In the genomic region with DNA sequence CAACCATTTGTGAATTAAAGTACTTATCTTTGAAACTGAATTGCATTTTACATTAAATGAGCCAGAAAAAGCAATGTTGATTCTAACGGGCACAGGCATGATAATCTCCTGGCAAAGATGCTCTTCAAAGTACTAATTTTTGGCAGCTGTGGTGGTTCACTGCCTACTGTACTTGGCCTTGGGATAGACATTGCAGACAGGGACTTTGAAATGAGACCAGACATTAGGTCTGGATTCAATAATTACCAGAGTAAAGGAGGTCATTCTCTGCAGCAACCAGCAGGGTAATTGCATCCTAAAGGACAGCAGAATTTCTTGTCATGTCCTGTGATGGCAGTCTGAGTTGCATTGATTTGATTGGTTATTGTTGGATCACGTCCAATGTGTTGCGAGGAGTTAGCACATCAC, we compare ENCODE assay signal across 1 cellular context.
A peak's percentile ranks its signal among the peaks of the same experiment; 100 is the strongest.
TF ChIP-seq lines count a peak whose summit lies in the region.

No MANE protein-coding gene starts in this region.

TF ChIP-seq in SK-N-SH treated with all-trans-retinoic acid at 6 μM for 48 hours, 23 proteins besides CTCF, POLR2A, EP300 and RAD21 (continued from another document):
- TF ChIP-seq, protein P1, sequence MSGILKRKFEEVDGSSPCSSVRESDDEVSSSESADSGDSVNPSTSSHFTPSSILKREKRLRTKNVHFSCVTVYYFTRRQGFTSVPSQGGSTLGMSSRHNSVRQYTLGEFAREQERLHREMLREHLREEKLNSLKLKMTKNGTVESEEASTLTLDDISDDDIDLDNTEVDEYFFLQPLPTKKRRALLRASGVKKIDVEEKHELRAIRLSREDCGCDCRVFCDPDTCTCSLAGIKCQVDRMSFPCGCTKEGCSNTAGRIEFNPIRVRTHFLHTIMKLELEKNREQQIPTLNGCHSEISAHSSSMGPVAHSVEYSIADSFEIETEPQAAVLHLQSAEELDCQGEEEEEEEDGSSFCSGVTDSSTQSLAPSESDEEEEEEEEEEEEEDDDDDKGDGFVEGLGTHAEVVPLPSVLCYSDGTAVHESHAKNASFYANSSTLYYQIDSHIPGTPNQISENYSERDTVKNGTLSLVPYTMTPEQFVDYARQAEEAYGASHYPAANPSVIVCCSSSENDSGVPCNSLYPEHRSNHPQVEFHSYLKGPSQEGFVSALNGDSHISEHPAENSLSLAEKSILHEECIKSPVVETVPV (CRISPR knock-in tag; IDR thresholded peaks at IDR 0.05) = peak; percentile 75
- TF ChIP-seq PPARA (CRISPR knock-in tag; IDR thresholded peaks at IDR 0.05; ENCODE audit: borderline replicate concordance) (peak; percentile 88; the same call in 1 of the 2 replicates), ARNTL (CRISPR knock-in tag; IDR thresholded peaks at IDR 0.05; ENCODE audit: borderline replicate concordance, low read depth) (no peak), BACH2 (CRISPR knock-in tag; IDR thresholded peaks at IDR 0.05; ENCODE audit: borderline replicate concordance) (peak; percentile 89), ZC3H10 (CRISPR knock-in tag; IDR thresholded peaks at IDR 0.05) (no peak), SNAI2 (CRISPR knock-in tag; IDR thresholded peaks at IDR 0.05) (peak; percentile 78), ZNF70 (CRISPR knock-in tag; IDR thresholded peaks at IDR 0.05) (peak; percentile 66), RARB (CRISPR knock-in tag; IDR thresholded peaks at IDR 0.05) (no peak), TSHZ2 (CRISPR knock-in tag; IDR thresholded peaks at IDR 0.05) (peak; percentile 99), ZFP3 (CRISPR knock-in tag; IDR thresholded peaks at IDR 0.05) (no peak)
- TF ChIP-seq, protein P2, sequence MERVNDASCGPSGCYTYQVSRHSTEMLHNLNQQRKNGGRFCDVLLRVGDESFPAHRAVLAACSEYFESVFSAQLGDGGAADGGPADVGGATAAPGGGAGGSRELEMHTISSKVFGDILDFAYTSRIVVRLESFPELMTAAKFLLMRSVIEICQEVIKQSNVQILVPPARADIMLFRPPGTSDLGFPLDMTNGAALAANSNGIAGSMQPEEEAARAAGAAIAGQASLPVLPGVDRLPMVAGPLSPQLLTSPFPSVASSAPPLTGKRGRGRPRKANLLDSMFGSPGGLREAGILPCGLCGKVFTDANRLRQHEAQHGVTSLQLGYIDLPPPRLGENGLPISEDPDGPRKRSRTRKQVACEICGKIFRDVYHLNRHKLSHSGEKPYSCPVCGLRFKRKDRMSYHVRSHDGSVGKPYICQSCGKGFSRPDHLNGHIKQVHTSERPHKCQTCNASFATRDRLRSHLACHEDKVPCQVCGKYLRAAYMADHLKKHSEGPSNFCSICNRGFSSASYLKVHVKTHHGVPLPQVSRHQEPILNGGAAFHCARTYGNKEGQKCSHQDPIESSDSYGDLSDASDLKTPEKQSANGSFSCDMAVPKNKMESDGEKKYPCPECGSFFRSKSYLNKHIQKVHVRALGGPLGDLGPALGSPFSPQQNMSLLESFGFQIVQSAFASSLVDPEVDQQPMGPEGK (CRISPR knock-in tag; IDR thresholded peaks at IDR 0.05; ENCODE audit: borderline replicate concordance) = no peak
